1 cellular context compared by ENCODE assay signal in genomic region chr11:40134820-40135219, GRCh38.
A peak's percentile ranks its signal among the peaks of the same experiment; 100 is the strongest.
TF ChIP-seq lines count a peak whose summit lies in the region.

No MANE protein-coding gene starts in this region.

TF ChIP-seq in SK-N-SH treated with all-trans-retinoic acid at 6 μM for 48 hours, 23 proteins besides CTCF, POLR2A, EP300 and RAD21 (continued from another document):
- TF ChIP-seq PATZ1 (CRISPR knock-in tag; IDR thresholded peaks at IDR 0.05; ENCODE audit: borderline replicate concordance) (no peak), ZFP30 (CRISPR knock-in tag; IDR thresholded peaks at IDR 0.05) (no peak), POU6F1 (CRISPR knock-in tag; IDR thresholded peaks at IDR 0.05; ENCODE audit: borderline replicate concordance, low read depth) (no peak; the same call in 1 of the 2 replicates), ESRRG (CRISPR knock-in tag; IDR thresholded peaks at IDR 0.05) (no peak), ARNTL (CRISPR knock-in tag; IDR thresholded peaks at IDR 0.05; ENCODE audit: borderline replicate concordance, low read depth) (no peak), TCF4 (CRISPR knock-in tag; IDR thresholded peaks at IDR 0.05; ENCODE audit: borderline replicate concordance) (peak; percentile 89), ZNF8 (CRISPR knock-in tag; IDR thresholded peaks at IDR 0.05) (no peak), ZNF70 (CRISPR knock-in tag; IDR thresholded peaks at IDR 0.05) (no peak), CSRNP3 (CRISPR knock-in tag; IDR thresholded peaks at IDR 0.05) (no peak)
